20 cellular contexts compared by ENCODE assay signal in the genomic region with DNA sequence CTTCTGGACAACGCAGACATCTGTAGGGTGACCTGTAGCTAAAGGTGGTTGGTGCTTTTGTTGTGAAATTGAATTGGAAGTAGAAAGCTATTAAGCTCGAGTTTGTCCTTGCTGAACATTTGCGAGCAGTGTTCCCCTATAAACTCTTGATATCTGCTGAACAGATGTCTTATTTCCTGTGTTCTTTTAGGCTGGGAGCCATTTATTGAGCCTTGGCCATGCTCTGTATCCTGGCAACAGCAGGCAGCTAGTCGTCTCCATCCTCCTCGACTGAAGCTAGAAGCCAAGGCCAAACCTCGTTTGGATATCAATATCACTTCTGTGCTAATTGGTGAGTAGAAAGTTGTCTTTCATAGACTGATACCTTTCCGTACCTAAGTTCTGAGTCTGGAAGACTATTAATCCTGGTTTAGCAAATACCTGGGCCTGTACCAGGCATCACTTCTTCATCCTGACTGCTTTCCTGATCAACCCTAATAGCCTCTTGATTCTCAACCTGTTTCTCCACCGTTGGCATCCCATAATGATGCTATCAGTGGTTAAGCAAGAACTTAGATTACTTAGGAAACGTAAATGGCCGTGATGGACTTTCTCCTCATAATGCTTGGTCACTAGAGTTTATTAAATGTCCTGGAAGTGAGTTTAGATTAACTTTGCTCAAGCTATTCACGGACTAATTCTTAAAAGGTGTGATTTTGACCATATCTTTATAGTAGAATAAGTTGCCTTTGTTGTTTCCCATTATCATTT.
DNase-seq lines count a peak whose midpoint lies in the region; ATAC-seq and TF ChIP-seq lines count a peak whose summit lies in the region.
"Had no signal": no experiment of that assay in that cellular context is flagged by ENCODE, and none has a peak within 500 bp of the region (broad histone marks: within the 10 kb centered on the region; RNA-seq: fewer than 3 reads in every experiment).

No MANE protein-coding gene starts in this region.

- TF ChIP-seq CTCF in WERI-Rb-1 (IDR thresholded peaks at IDR 0.05; ENCODE audit: low read depth, low read length): no peak

- H3K9me3 ChIP-seq in WERI-Rb-1 (ENCODE audit: severe bottlenecking): no peaks in the 10 kb centered on the region

- H3K36me3 ChIP-seq in WERI-Rb-1: peaks cover 10% of the 10 kb centered on the region

- no peak overlapping the region for H3K27ac ChIP-seq in WERI-Rb-1
- H3K27ac ChIP-seq: SK-N-MC had no signal

- no peak overlapping the region for H3K4me3 ChIP-seq in WERI-Rb-1 (ENCODE audit: low read depth, low read length)
- H3K4me3 ChIP-seq: SK-N-MC had no signal

- no peaks in the 10 kb centered on the region for H3K9me3 Mint-ChIP-seq in activated naive CD4-positive, alpha-beta T cell treated with anti-CD3 and anti-CD28 coated beads, Interleukin-2, amount 50 U/mL, for 24 hours
- H3K9me3 Mint-ChIP-seq in activated naive CD4-positive, alpha-beta T cell treated with anti-CD3 and anti-CD28 coated beads, Interleukin-2, amount 50 U/mL, for 72 hours: no peaks in the 10 kb centered on the region
- H3K9me3 Mint-ChIP-seq: CD14-positive monocyte, HFFc6 had no signal

- ATAC-seq in activated naive CD4-positive, alpha-beta T cell treated with anti-CD3 and anti-CD28 coated beads, Interleukin-2, amount 50 U/mL, for 72 hours: no peak
- ATAC-seq in left colon: peak; percentile 19
- ATAC-seq in GM21367 (IDR thresholded peaks at IDR 0.05; ENCODE audit: unreplicated experiment): no peak
- ATAC-seq: PC-3 had no signal

- H3K36me3 Mint-ChIP-seq in activated naive CD4-positive, alpha-beta T cell treated with anti-CD3 and anti-CD28 coated beads, Interleukin-2, amount 50 U/mL, for 24 hours: peaks cover 32% of the 10 kb centered on the region
- H3K36me3 Mint-ChIP-seq in activated naive CD4-positive, alpha-beta T cell treated with anti-CD3 and anti-CD28 coated beads, Interleukin-2, amount 50 U/mL, for 72 hours: peaks cover 7 to 16% of the 10 kb centered on the region in 2 donors

- H3K4me3 Mint-ChIP-seq in activated naive CD4-positive, alpha-beta T cell treated with anti-CD3 and anti-CD28 coated beads, Interleukin-2, amount 50 U/mL, for 24 hours: no peak overlapping the region
- H3K4me3 Mint-ChIP-seq: CD14-positive monocyte, HFFc6 had no signal

- DNase-seq in activated naive CD4-positive, alpha-beta T cell treated with anti-CD3 and anti-CD28 coated beads, Interleukin-2, amount 50 U/mL, for 72 hours (ENCODE audit: low spot score in 2 of 2): no peak
- DNase-seq in epidermal melanocyte (ENCODE audit: insufficient read length, low spot score) (peak; percentile 30), left colon (no peak), WERI-Rb-1 (no peak), SIG-M5 treated with dmso at 0.1 percent for 504 hours (lab: John Stamatoyannopoulos, UW; ENCODE audit: unreplicated experiment) (no peak), hippocampal formation (lab: John Stamatoyannopoulos, UW) (no peak)
- DNase-seq: 8988T, DND-41, GF-D8, GOT3, HFFc6, NCI-H1092, NCI-H2107, NCI-H226, NCI-H69, PC-3 had no signal

- intact Hi-C loops in left colon (cut with DNase I, micrococcal nuclease): no loop called here

- H3K27ac Mint-ChIP-seq in activated naive CD4-positive, alpha-beta T cell treated with anti-CD3 and anti-CD28 coated beads, Interleukin-2, amount 50 U/mL, for 24 hours: peak overlapping the region; percentile 53
- H3K27ac Mint-ChIP-seq in activated naive CD4-positive, alpha-beta T cell treated with anti-CD3 and anti-CD28 coated beads, Interleukin-2, amount 50 U/mL, for 72 hours: no peak overlapping the region
- H3K27ac Mint-ChIP-seq: CD14-positive monocyte, HFFc6 had no signal

- no peaks in the 10 kb centered on the region for H3K4me1 Mint-ChIP-seq in activated naive CD4-positive, alpha-beta T cell treated with anti-CD3 and anti-CD28 coated beads, Interleukin-2, amount 50 U/mL, for 24 hours
- H3K4me1 Mint-ChIP-seq: CD14-positive monocyte had no signal

- no peaks in the 10 kb centered on the region for H3K27me3 ChIP-seq in WERI-Rb-1 (ENCODE audit: insufficient read depth, low read depth, severe bottlenecking)

- no peaks in the 10 kb centered on the region for H3K27me3 Mint-ChIP-seq in activated naive CD4-positive, alpha-beta T cell treated with anti-CD3 and anti-CD28 coated beads, Interleukin-2, amount 50 U/mL, for 24 hours
